In the genomic region with DNA sequence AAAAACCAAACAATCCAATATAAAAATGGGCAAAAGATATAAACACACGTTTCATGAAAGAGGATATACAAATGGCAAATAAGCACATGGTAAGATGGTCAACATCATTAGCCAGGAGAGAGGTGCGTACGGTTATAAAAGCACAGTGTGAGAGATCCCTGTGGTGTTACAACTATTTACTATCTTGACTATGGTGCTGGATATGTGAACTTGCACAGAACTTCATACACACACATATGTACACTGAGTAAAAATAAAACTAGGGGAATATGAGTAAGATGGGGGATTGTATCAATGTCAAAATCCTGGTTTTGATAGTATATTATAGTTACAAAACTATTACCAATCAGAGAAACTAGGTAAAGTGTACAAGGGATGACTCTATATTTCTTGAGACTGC, we compare ENCODE assay signal across 24 cellular contexts.
"Had no signal": no experiment of that assay in that cellular context is flagged by ENCODE, and none has a peak within 500 bp of the region (broad histone marks: within the 10 kb centered on the region; RNA-seq: fewer than 3 reads in every experiment).

No MANE protein-coding gene starts in this region.

- ATAC-seq: activated CD8-positive, alpha-beta T cell treated with anti-CD3 and anti-CD28 coated beads for 36 hours; T-helper 17 cell had no signal

- H3K27me3 ChIP-seq: brain microvascular endothelial cell, cardiac muscle cell, colonic mucosa, MG63 had no signal

- H3K27ac Mint-ChIP-seq: activated B cell treated with CpG ODN at 0.5 μM for 24 hours; activated CD8-positive, alpha-beta T cell treated with anti-CD3 and anti-CD28 coated beads for 36 hours; activated naive CD4-positive, alpha-beta T cell treated with anti-CD3 and anti-CD28 coated beads, Interleukin-2, amount 10 ng/mL, durations not matched to agents 7 days and 5 days; activated naive CD8-positive, alpha-beta T cell treated with anti-CD3 and anti-CD28 coated beads for 36 hours; activated T-helper 1 cell treated with anti-CD3 and anti-CD28 coated beads, Interleukin-12 subunit alpha, Interleukin-12 subunit beta, Interleukin-2, Interleukin-4 antibody, amounts not matched to agents 30 ng/mL and 10 ng/mL and 1 ng/mL, durations not matched to agents 14 hours and 24 hours and 36 hours; T-helper 17 cell had no signal

- H3K36me3 ChIP-seq: brain microvascular endothelial cell, cardiac muscle cell, colonic mucosa, MG63 had no signal

- H3K9me3 ChIP-seq: colonic mucosa, MG63 had no signal

- H3K4me3 ChIP-seq: cardiac muscle cell, colonic mucosa, MG63 had no signal

- DNase-seq: activated B cell treated with CpG ODN at 0.5 μM for 24 hours; activated CD4-positive, alpha-beta T cell treated with anti-CD3 and anti-CD28 coated beads for 1 hour; activated CD4-positive, alpha-beta T cell treated with anti-CD3 and anti-CD28 coated beads, Interleukin-2, amount 50 U/mL, for 1 hour; activated CD8-positive, alpha-beta memory T cell treated with anti-CD3 and anti-CD28 coated beads, Interleukin-2, amount 50 U/mL, for 4 hours; activated CD8-positive, alpha-beta T cell treated with anti-CD3 and anti-CD28 coated beads for 36 hours; activated gamma-delta T cell; activated naive CD4-positive, alpha-beta T cell treated with anti-CD3 and anti-CD28 coated beads, Interleukin-2, amount 10 ng/mL, durations not matched to agents 7 days and 5 days; activated naive CD8-positive, alpha-beta T cell treated with anti-CD3 and anti-CD28 coated beads for 36 hours; activated T-cell treated with anti-CD3 and anti-CD28 coated beads, Interleukin-2, amount 50 U/mL, for 1 hour; brain microvascular endothelial cell; colonic mucosa; KG1; MG63; NCI-H1092 treated with DMSO at 0.1 percent for 48 hours; NCI-H1417 treated with DMSO at 0.1 percent for 48 hours; NCI-H187; NCI-H446; NCI-H524; NCI-H82; SIG-M5; T-helper 17 cell; T-helper 9 cell had no signal

- H3K4me3 Mint-ChIP-seq: activated B cell treated with CpG ODN at 0.5 μM for 24 hours; activated CD8-positive, alpha-beta T cell treated with anti-CD3 and anti-CD28 coated beads for 36 hours; activated naive CD4-positive, alpha-beta T cell treated with anti-CD3 and anti-CD28 coated beads, Interleukin-2, amount 10 ng/mL, durations not matched to agents 7 days and 5 days; activated naive CD8-positive, alpha-beta T cell treated with anti-CD3 and anti-CD28 coated beads for 36 hours; activated T-helper 1 cell treated with anti-CD3 and anti-CD28 coated beads, Interleukin-12 subunit alpha, Interleukin-12 subunit beta, Interleukin-2, Interleukin-4 antibody, amounts not matched to agents 30 ng/mL and 10 ng/mL and 1 ng/mL, durations not matched to agents 14 hours and 24 hours and 36 hours; T-helper 17 cell had no signal

- H3K4me1 ChIP-seq: colonic mucosa had no signal

- H3K9me3 Mint-ChIP-seq: activated B cell treated with CpG ODN at 0.5 μM for 24 hours; activated CD8-positive, alpha-beta T cell treated with anti-CD3 and anti-CD28 coated beads for 36 hours; activated naive CD4-positive, alpha-beta T cell treated with anti-CD3 and anti-CD28 coated beads, Interleukin-2, amount 10 ng/mL, durations not matched to agents 7 days and 5 days; activated T-helper 1 cell treated with anti-CD3 and anti-CD28 coated beads, Interleukin-12 subunit alpha, Interleukin-12 subunit beta, Interleukin-2, Interleukin-4 antibody, amounts not matched to agents 30 ng/mL and 10 ng/mL and 1 ng/mL, durations not matched to agents 14 hours and 24 hours and 36 hours had no signal

- H3K27me3 Mint-ChIP-seq: activated B cell treated with CpG ODN at 0.5 μM for 24 hours; activated CD8-positive, alpha-beta T cell treated with anti-CD3 and anti-CD28 coated beads for 36 hours; activated naive CD4-positive, alpha-beta T cell treated with anti-CD3 and anti-CD28 coated beads, Interleukin-2, amount 10 ng/mL, durations not matched to agents 7 days and 5 days; activated naive CD8-positive, alpha-beta T cell treated with anti-CD3 and anti-CD28 coated beads for 36 hours; T-helper 17 cell had no signal
